8 cellular contexts compared by ENCODE assay signal in the genomic region with DNA sequence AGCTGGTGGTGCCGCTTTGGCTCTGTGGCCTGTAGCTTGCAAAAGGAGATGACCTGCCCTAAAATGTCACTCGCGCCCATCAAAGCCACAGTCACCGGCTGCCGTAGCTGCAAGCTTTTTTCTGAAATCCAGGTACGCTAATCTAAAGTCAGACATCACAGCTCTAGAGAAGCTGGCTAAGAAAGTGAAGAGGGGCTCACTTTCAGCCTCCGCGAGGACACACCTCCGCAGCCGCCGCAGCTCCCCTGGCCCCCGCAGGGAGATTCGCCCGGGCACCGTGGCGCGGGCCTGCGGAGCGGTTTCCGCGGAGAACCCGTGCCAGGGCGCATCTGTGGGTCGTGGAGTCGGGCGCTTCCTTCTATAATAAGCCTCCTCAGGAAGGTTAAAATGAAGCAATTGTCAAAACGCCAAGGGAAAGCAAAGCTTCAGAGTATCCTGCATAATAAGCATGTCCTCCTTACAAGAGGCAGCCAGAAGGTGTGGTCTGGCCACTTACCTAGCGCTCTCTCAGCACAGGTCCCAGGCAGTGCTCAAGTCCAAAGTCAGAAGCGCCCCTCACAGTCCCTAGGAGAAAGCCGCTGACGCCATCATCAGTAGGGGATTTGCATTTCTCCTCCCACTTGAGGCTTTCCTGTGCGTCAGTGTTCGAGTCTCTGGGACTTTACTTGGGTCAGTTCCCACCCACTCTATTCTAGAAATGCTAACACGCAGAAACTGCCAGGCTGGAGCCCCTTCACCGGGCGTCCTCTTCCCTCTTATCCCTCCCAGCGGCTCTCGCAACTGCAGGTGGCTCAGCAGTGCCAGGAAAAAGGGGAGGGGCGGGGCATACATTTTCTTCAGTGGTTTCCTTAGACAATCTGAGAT. TPM values are rescaled to one million over a fixed set of nuclear protein-coding genes. Genes with fewer than 3 reads are reported as not detected.
DNase-seq lines count a peak whose midpoint lies in the region; ATAC-seq and TF ChIP-seq lines count a peak whose summit lies in the region.

A gene with protein sequence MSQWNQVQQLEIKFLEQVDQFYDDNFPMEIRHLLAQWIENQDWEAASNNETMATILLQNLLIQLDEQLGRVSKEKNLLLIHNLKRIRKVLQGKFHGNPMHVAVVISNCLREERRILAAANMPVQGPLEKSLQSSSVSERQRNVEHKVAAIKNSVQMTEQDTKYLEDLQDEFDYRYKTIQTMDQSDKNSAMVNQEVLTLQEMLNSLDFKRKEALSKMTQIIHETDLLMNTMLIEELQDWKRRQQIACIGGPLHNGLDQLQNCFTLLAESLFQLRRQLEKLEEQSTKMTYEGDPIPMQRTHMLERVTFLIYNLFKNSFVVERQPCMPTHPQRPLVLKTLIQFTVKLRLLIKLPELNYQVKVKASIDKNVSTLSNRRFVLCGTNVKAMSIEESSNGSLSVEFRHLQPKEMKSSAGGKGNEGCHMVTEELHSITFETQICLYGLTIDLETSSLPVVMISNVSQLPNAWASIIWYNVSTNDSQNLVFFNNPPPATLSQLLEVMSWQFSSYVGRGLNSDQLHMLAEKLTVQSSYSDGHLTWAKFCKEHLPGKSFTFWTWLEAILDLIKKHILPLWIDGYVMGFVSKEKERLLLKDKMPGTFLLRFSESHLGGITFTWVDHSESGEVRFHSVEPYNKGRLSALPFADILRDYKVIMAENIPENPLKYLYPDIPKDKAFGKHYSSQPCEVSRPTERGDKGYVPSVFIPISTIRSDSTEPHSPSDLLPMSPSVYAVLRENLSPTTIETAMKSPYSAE (minus strand): TSS at position 544 of the 864 bp plus-strand sequence. CDS start 2,791 bp downstream, outside the sequence.

- H3K9me3 Mint-ChIP-seq in activated CD4-positive, alpha-beta T cell treated with anti-CD3 and anti-CD28 coated beads, Interleukin-2, amount 10 ng/mL, durations not matched to agents 7 days and 5 days: no peaks in the 10 kb centered on the region
- H3K9me3 Mint-ChIP-seq in mesothelial cell of epicardium: no peaks in the 10 kb centered on the region

- no peaks in the 10 kb centered on the region for H3K4me1 ChIP-seq in DOHH2 (ENCODE audit: control insufficient read depth, low read length)
- peaks cover 0 to 12% of the 10 kb centered on the region in 2 donors for H3K4me1 ChIP-seq in duodenal mucosa (ENCODE audit: control insufficient read depth in 1 of 2, insufficient read depth in 2 of 2, low read length in 2 of 2)

- peak within 1 kb of the TSS; percentile 93 for H3K4me3 Mint-ChIP-seq in activated CD4-positive, alpha-beta T cell treated with anti-CD3 and anti-CD28 coated beads, Interleukin-2, amount 10 ng/mL, durations not matched to agents 7 days and 5 days
- peak within 1 kb of the TSS; percentile 60 for H3K4me3 Mint-ChIP-seq in mesothelial cell of epicardium

- H3K9me2 ChIP-seq in DOHH2 (replicated peaks; ENCODE audit: control insufficient read depth, low read length): no peaks in the 10 kb centered on the region

- peak within 1 kb of the TSS; percentile 22; the same call in 1 of the 2 replicates for H3K4me3 ChIP-seq in DOHH2 (ENCODE audit: low read length)
- peak within 1 kb of the TSS; percentile 82 to 92 for H3K4me3 ChIP-seq in duodenal mucosa (ENCODE audit: low read depth in 1 of 2, low read length in 2 of 2)

- peak within 1 kb of the TSS; percentile 53 to 67 for H3K9ac ChIP-seq in duodenal mucosa (ENCODE audit: low read depth in 1 of 2, low read length in 2 of 2)

- H3K36me3 Mint-ChIP-seq in activated CD4-positive, alpha-beta T cell treated with anti-CD3 and anti-CD28 coated beads, Interleukin-2, amount 10 ng/mL, durations not matched to agents 7 days and 5 days (ENCODE audit: low read depth): peaks cover 24% of the 10 kb centered on the region
- H3K36me3 Mint-ChIP-seq in mesothelial cell of epicardium: no peaks in the 10 kb centered on the region

- no peaks in the 10 kb centered on the region for H3F3A ChIP-seq in DOHH2 (ENCODE audit: control insufficient read depth, insufficient read depth)

- CTCF ChIA-PET in activated CD4-positive, alpha-beta T cell treated with anti-CD3 and anti-CD28 coated beads, Interleukin-2, amount 10 ng/mL, durations not matched to agents 7 days and 5 days (lab: Charles Lee): interaction anchor here (0.9 to 4.3 kb wide), 8 partner anchors 8 to 98 kb away, joined by 3 to 29 read pairs (median 4); no protein-coding TSS in a partner anchor

- no peaks in the 10 kb centered on the region for H4K20me1 ChIP-seq in DOHH2 (ENCODE audit: control insufficient read depth, insufficient read depth, low read depth, low read length)

- DNase-seq in Kasumi-1 (lab: John Stamatoyannopoulos, UW): peak; percentile 42 to 44
- peak; percentile 85 for DNase-seq in activated CD4-positive, alpha-beta T cell treated with anti-CD3 and anti-CD28 coated beads, Interleukin-2, amount 10 ng/mL, durations not matched to agents 7 days and 5 days
- DNase-seq in mesothelial cell of epicardium (ENCODE audit: low spot score in 2 of 2, unreplicated experiment in 2 of 2): peak in 1 of 2 experiments; percentile 42
- peak; percentile 66 to 76 for DNase-seq in stimulated activated CD8-positive, alpha-beta memory T cell treated with anti-CD3 and anti-CD28 coated beads, Interleukin-2, amount 100 ng/mL, for 48 hours (ENCODE audit: low read depth in 2 of 2)
- DNase-seq in GM19240 (ENCODE audit: insufficient read length, low spot score): no peak

- no peak for TF ChIP-seq CTCF in DOHH2 (IDR thresholded peaks at IDR 0.05; ENCODE audit: low read depth, low read length, poor library complexity, severe bottlenecking)
- TF ChIP-seq CTCF in mesothelial cell of epicardium (IDR thresholded peaks at IDR 0.05; ENCODE audit: unreplicated experiment): no peak

- POLR2A ChIA-PET in activated CD4-positive, alpha-beta T cell treated with anti-CD3 and anti-CD28 coated beads, Interleukin-2, amount 10 ng/mL, durations not matched to agents 7 days and 5 days (lab: Charles Lee): interaction anchor here (0.6 to 0.9 kb wide), 2 partner anchors 89 to 103 kb away, joined by 3 read pairs; no protein-coding TSS in a partner anchor

- H3K9me3 ChIP-seq in DOHH2 (ENCODE audit: control insufficient read depth, insufficient read depth, low read length) (no peaks in the 10 kb centered on the region), duodenal mucosa (ENCODE audit: control insufficient read depth in 1 of 2, low read length in 2 of 2) (no peaks in the 10 kb centered on the region)

- no peaks in the 10 kb centered on the region for H3K79me2 ChIP-seq in DOHH2 (ENCODE audit: control insufficient read depth, low read length)

- H3K27ac ChIP-seq in DOHH2 (ENCODE audit: low read depth, low read length) (no peak within 1 kb of the TSS), duodenal mucosa (ENCODE audit: low read depth, low read length) (peak within 1 kb of the TSS; percentile 22)

- no peaks in the 10 kb centered on the region for H3K36me3 ChIP-seq in DOHH2 (ENCODE audit: control insufficient read depth, low read length)
- no peaks in the 10 kb centered on the region for H3K36me3 ChIP-seq in duodenal mucosa (ENCODE audit: control insufficient read depth in 1 of 2, insufficient read depth in 2 of 2, low read length in 2 of 2)

- H3K4me2 ChIP-seq in DOHH2 (ENCODE audit: low read length): peak within 1 kb of the TSS; percentile 21

- ATAC-seq in GM21576 (IDR thresholded peaks at IDR 0.05; ENCODE audit: unreplicated experiment): peak; percentile 89

- peaks cover 67% of the 10 kb centered on the region for H3K4me1 Mint-ChIP-seq in activated CD4-positive, alpha-beta T cell treated with anti-CD3 and anti-CD28 coated beads, Interleukin-2, amount 10 ng/mL, durations not matched to agents 7 days and 5 days
- H3K4me1 Mint-ChIP-seq in mesothelial cell of epicardium: peaks cover 10% of the 10 kb centered on the region

- H3K27me3 ChIP-seq in DOHH2 (ENCODE audit: control insufficient read depth, low read length) (peaks cover 23% of the 10 kb centered on the region), duodenal mucosa (ENCODE audit: control insufficient read depth in 1 of 2, insufficient read depth in 2 of 2, low read length in 2 of 2) (no peaks in the 10 kb centered on the region)

- no peaks in the 10 kb centered on the region for H3K27me3 Mint-ChIP-seq in activated CD4-positive, alpha-beta T cell treated with anti-CD3 and anti-CD28 coated beads, Interleukin-2, amount 10 ng/mL, durations not matched to agents 7 days and 5 days
- peaks cover 47% of the 10 kb centered on the region for H3K27me3 Mint-ChIP-seq in mesothelial cell of epicardium (ENCODE audit: low read depth)

- peak within 1 kb of the TSS; percentile 96 for H3K27ac Mint-ChIP-seq in activated CD4-positive, alpha-beta T cell treated with anti-CD3 and anti-CD28 coated beads, Interleukin-2, amount 10 ng/mL, durations not matched to agents 7 days and 5 days
- no peak within 1 kb of the TSS for H3K27ac Mint-ChIP-seq in mesothelial cell of epicardium

RNA-seq across cellular contexts. Expression of the gene that starts here (rescaled TPM):
- 10 to 100 TPM; 72.6 to 84.4 TPM for total RNA-seq in activated CD4-positive, alpha-beta T cell treated with anti-CD3 and anti-CD28 coated beads, Interleukin-2, amount 10 ng/mL, durations not matched to agents 7 days and 5 days
- total RNA-seq in mesothelial cell of epicardium: 1.9 to 2.9 TPM (median 2.4 TPM) in 3 replicates

Comparison
In these comparisons a context has a peak if more than half of its experiments do, and no peak if none do; other contexts are left out.
1. RNA of the gene that starts here (total RNA-seq): 72.6 to 84.4 TPM in activated CD4-positive, alpha-beta T cell treated with anti-CD3 and anti-CD28 coated beads, Interleukin-2, amount 10 ng/mL, durations not matched to agents 7 days and 5 days; 1.9 to 2.9 TPM in mesothelial cell of epicardium; every median in the first group is over 10 times any median in the second.